Comparison of ENCODE assay signal across 8 cellular contexts in the genomic region with DNA sequence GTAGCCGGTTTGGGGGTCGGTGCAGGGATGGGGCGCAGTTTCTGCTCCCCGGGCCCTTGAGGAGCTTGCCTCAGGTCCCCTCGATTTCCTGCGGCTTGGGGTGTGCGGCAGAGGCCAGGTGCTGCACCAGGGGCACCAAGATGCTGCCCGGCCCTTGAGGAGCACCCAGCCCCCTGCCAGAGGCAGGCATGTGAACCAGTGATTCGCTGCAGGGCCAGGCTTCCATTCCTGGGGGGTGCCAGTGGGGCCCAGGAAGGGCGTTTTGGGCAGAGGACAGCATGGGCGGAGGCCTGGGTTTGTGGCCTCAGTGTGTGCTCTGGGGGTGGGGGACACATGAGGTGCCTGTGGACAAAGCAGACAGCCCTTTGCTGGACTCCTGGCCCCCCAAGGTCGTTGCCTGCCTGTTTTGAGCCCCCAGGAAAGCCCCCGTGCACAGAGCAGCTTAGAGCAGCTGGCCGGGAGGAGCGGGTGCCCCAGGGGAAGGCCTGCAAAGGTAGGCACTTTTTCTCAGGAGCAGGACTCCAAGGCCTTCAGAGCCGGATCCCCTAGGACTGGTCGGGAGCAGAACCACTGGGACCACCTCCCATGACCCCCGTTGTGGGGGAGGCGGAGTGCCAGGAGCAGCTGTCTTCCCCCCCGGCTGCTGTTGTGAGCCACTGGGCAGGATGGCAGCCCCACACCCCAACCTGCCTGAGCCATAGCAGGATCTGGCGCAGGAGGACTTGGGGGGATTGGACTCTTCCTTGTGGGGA. TPM values are rescaled to one million over a fixed set of nuclear protein-coding genes. Genes with fewer than 3 reads are reported as not detected.
DNase-seq lines count a peak whose midpoint lies in the region; ATAC-seq and TF ChIP-seq lines count a peak whose summit lies in the region.

No MANE protein-coding gene starts in this region.

- H4K91ac ChIP-seq in H9 (ENCODE audit: insufficient read length, low read depth, low read length) = no peak overlapping the region

- no peak overlapping the region for H2BK15ac ChIP-seq in H9 (ENCODE audit: low read depth, low read length)

- no peaks in the 10 kb centered on the region for H3K79me1 ChIP-seq in H9 (ENCODE audit: insufficient read depth, low read depth, low read length, poor library complexity, severe bottlenecking)

- H3K36me3 ChIP-seq in left ventricle myocardium inferior = peaks cover 12% of the 10 kb centered on the region
- H3K36me3 ChIP-seq in skeletal muscle satellite cell (ENCODE audit: insufficient read depth, low read length) = peaks cover 6% of the 10 kb centered on the region

- peak overlapping the region; percentile 63 to 75 for H3K4me3 Mint-ChIP-seq in H9

- no peak overlapping the region for H3K4ac ChIP-seq in H9 (ENCODE audit: low read depth, low read length)

- DNase-seq in H9 (no peak), left ventricle myocardium inferior (no peak), omental fat pad (ENCODE audit: low spot score) (no peak), NCI-H2227 treated with DMSO at 0.1 percent for 48 hours (lab: John Stamatoyannopoulos, UW) (no peak), NCI-H1092 treated with DMSO at 0.1 percent for 48 hours (lab: John Stamatoyannopoulos, UW) (no peak)

- H3K18ac ChIP-seq in H9 (ENCODE audit: insufficient read length, low read depth, low read length) = no peak overlapping the region

- TF ChIP-seq CTCF in H9 (conservative IDR thresholded peaks at IDR 0.05) (no peak), WI38 (IDR thresholded peaks at IDR 0.05; ENCODE audit: low read depth, low read length) (no peak), left ventricle myocardium inferior (IDR thresholded peaks at IDR 0.05; ENCODE audit: borderline replicate concordance) (no peak), omental fat pad (IDR thresholded peaks at IDR 0.05) (no peak)

- H2BK5ac ChIP-seq in H9 (ENCODE audit: insufficient read length, low read length) = no peak overlapping the region

- no peak overlapping the region for H2BK20ac ChIP-seq in H9 (ENCODE audit: low read depth, low read length, poor library complexity, severe bottlenecking)

- WGBS in H9 (ENCODE audit: extremely low coverage, insufficient read length, low lambda C conversion rate) = no CpG with 5 or more reads among the region's 21 CpGs

- peaks cover 7 to 25% of the 10 kb centered on the region in 2 experiments for H3K4me1 Mint-ChIP-seq in H9

- H3K9me3 ChIP-seq in H9 (ENCODE audit: control insufficient read depth, low read depth, low read length) = no peaks in the 10 kb centered on the region
- H3K9me3 ChIP-seq in left ventricle myocardium inferior (replicated peaks) = no peaks in the 10 kb centered on the region
- H3K9me3 ChIP-seq in skeletal muscle satellite cell (replicated peaks; ENCODE audit: low read length) = no peaks in the 10 kb centered on the region

- H3K9ac ChIP-seq in H9 (ENCODE audit: extremely low read depth, insufficient read length, low read length) (no peak overlapping the region), skeletal muscle satellite cell (ENCODE audit: low read depth, low read length) (peak overlapping the region; percentile 94)

- intact Hi-C loops in left ventricle myocardium inferior (cut with micrococcal nuclease) = no loop called here

- H3K23ac ChIP-seq in H9 (ENCODE audit: insufficient read length, low read depth, low read length) = no peak overlapping the region

- H3K23me2 ChIP-seq in H9 (ENCODE audit: insufficient read length, low read depth, low read length, poor library complexity, severe bottlenecking) = no peaks in the 10 kb centered on the region

- no peaks in the 10 kb centered on the region for H3K9me3 Mint-ChIP-seq in H9

- H3K4me1 ChIP-seq in H9 (ENCODE audit: insufficient read depth, low read length) (no peaks in the 10 kb centered on the region), left ventricle myocardium inferior (peaks cover 49% of the 10 kb centered on the region), skeletal muscle satellite cell (ENCODE audit: control insufficient read depth, insufficient read depth, low read length) (peaks cover 27% of the 10 kb centered on the region)

- peak overlapping the region; percentile 43 for H3K4me2 ChIP-seq in H9 (ENCODE audit: insufficient read depth, insufficient read length, low read length)
- peak overlapping the region; percentile 96 for H3K4me2 ChIP-seq in skeletal muscle satellite cell (ENCODE audit: low read length)

- no peak for ATAC-seq in omental fat pad (ENCODE audit: low FRiP score)
- no peak for ATAC-seq in GM18520 (IDR thresholded peaks at IDR 0.05; ENCODE audit: unreplicated experiment)

- H4K8ac ChIP-seq in H9 (replicated peaks; ENCODE audit: insufficient read length, low read depth, low read length) = no peak overlapping the region

- H3K4me3 ChIP-seq in WI38 (ENCODE audit: low read depth, low read length) (peak overlapping the region; percentile 87), left ventricle myocardium inferior (peak overlapping the region; percentile 85), skeletal muscle satellite cell (ENCODE audit: low read length) (peak overlapping the region; percentile 85)

- H3K27me3 Mint-ChIP-seq in H9 (ENCODE audit: low read depth) = peaks cover 22% of the 10 kb centered on the region

- no peak overlapping the region for H4K5ac ChIP-seq in H9 (ENCODE audit: insufficient read length, low read depth, low read length)

- peaks cover 6% of the 10 kb centered on the region; the same call in 1 of the 2 replicates for H3K79me2 ChIP-seq in H9 (ENCODE audit: insufficient read depth, low read length)

- H3K36me3 Mint-ChIP-seq in H9 (ENCODE audit: insufficient read depth in 1 of 3, low read depth in 3 of 3) = peaks cover 4 to 7% (median 5%) of the 10 kb centered on the region in 3 experiments; a peak in 6 of 7 replicates

- H4K20me1 ChIP-seq in H9 (ENCODE audit: control insufficient read depth, insufficient read depth, insufficient read length) = no peaks in the 10 kb centered on the region

- no peak overlapping the region for H3K27ac ChIP-seq in H9 (ENCODE audit: insufficient read length, low read depth, low read length)
- H3K27ac ChIP-seq in left ventricle myocardium inferior (replicated peaks) = peak overlapping the region; percentile 55

- H3K27me3 ChIP-seq in H9 (ENCODE audit: insufficient read depth, low read length) (no peaks in the 10 kb centered on the region), left ventricle myocardium inferior (ENCODE audit: low read depth) (peaks cover 13% of the 10 kb centered on the region), skeletal muscle satellite cell (ENCODE audit: control insufficient read depth, insufficient read depth, low read length) (no peaks in the 10 kb centered on the region)

- no peak overlapping the region for H2BK120ac ChIP-seq in H9 (ENCODE audit: low read depth, low read length, poor library complexity, severe bottlenecking)

- H3K27ac Mint-ChIP-seq in H9 = no peak overlapping the region

- no peak overlapping the region for H2BK12ac ChIP-seq in H9 (ENCODE audit: insufficient read length, low read depth, low read length)

- no peak overlapping the region for H3K56ac ChIP-seq in H9 (ENCODE audit: insufficient read length, low read depth, low read length)

- H2AFZ ChIP-seq in H9 (ENCODE audit: low read length) = no peak overlapping the region

- H2AK5ac ChIP-seq in H9 (ENCODE audit: insufficient read length, low read length) = no peak overlapping the region

- H3K14ac ChIP-seq in H9 (ENCODE audit: insufficient read depth, low read length) = 0 out of 2 replicates have a peak overlapping the region, but pooled peaks have one; percentile 31

- no peak overlapping the region for H3T11ph ChIP-seq in H9 (ENCODE audit: low read length)

RNA-seq across cellular contexts. Expression of a gene that starts 1.7 kb away (rescaled TPM):
- total RNA-seq in H9 (2021) (39.6 and 42.1 TPM in 2 replicates), left ventricle myocardium inferior (26.4 TPM), omental fat pad (10 to 100 TPM; 21.7 to 56.4 (median 37.3) TPM)
- 61.6 and 71.2 TPM in 2 replicates for total RNA-seq in skeletal muscle satellite cell (2012; rRNA removed)
